19 cellular contexts compared by ENCODE assay signal in genomic region chr1:11946647-11947046, GRCh38. TPM values are rescaled to one million over a fixed set of nuclear protein-coding genes. Genes with fewer than 3 reads are reported as not detected.
A peak's percentile ranks its signal among the peaks of the same experiment; 100 is the strongest.
DNase-seq lines count a peak whose midpoint lies in the region; TF ChIP-seq lines count a peak whose summit lies in the region.
"Had no signal": no experiment of that assay in that cellular context is flagged by ENCODE, and none has a peak within 500 bp of the region (broad histone marks: within the 10 kb centered on the region; RNA-seq: fewer than 3 reads in every experiment).

No MANE protein-coding gene starts in this region.

- no peaks in the 10 kb centered on the region for H3K4me1 Mint-ChIP-seq in chondrocyte (ENCODE audit: low read depth)
- peaks cover 5% of the 10 kb centered on the region for H3K4me1 Mint-ChIP-seq in neural crest cell
- H3K4me1 Mint-ChIP-seq: CD4-positive, alpha-beta memory T cell had no signal

- no peak for TF ChIP-seq CTCF in chondrocyte (IDR thresholded peaks at IDR 0.05)
- no peak for TF ChIP-seq CTCF in neural crest cell (conservative IDR thresholded peaks at IDR 0.05)

- peak overlapping the region; percentile 19 for H3K27ac Mint-ChIP-seq in chondrocyte (ENCODE audit: unreplicated experiment)
- H3K27ac Mint-ChIP-seq in neural crest cell (ENCODE audit: unreplicated experiment), result peak overlapping the region; percentile 10
- H3K27ac Mint-ChIP-seq: CD4-positive, alpha-beta memory T cell had no signal

- H3K4me3 Mint-ChIP-seq in chondrocyte (ENCODE audit: unreplicated experiment), result no peak overlapping the region
- no peak overlapping the region for H3K4me3 Mint-ChIP-seq in neural crest cell
- H3K4me3 Mint-ChIP-seq: CD4-positive, alpha-beta memory T cell; H9 had no signal

- intact Hi-C loops in posterior cingulate gyrus (cut with DNase I), result no loop called here

- H3K27me3 Mint-ChIP-seq in chondrocyte (ENCODE audit: low read depth) (no peaks in the 10 kb centered on the region), neural crest cell (ENCODE audit: low read depth) (no peaks in the 10 kb centered on the region)
- H3K27me3 Mint-ChIP-seq: CD4-positive, alpha-beta memory T cell had no signal

- H3K36me3 Mint-ChIP-seq in chondrocyte (ENCODE audit: low read depth), result peaks cover 24% of the 10 kb centered on the region
- H3K36me3 Mint-ChIP-seq in neural crest cell (ENCODE audit: low read depth), result peaks cover 12% of the 10 kb centered on the region
- H3K36me3 Mint-ChIP-seq: CD4-positive, alpha-beta memory T cell had no signal

- DNase-seq in DMS79 (lab: John Stamatoyannopoulos, UW) (peak; percentile 6), DMS79 treated with DMSO at 0.1 percent for 48 hours (lab: John Stamatoyannopoulos, UW) (no peak), MV-4-11 (lab: John Stamatoyannopoulos, UW) (peak; percentile 42), chondrocyte (ENCODE audit: low spot score) (no peak), neural crest cell (ENCODE audit: low read depth, low spot score) (no peak), NCI-H2227 treated with DMSO at 0.1 percent for 48 hours (lab: John Stamatoyannopoulos, UW) (no peak), posterior cingulate gyrus (no peak), islet precursor cell (no peak)
- DNase-seq: 8988T; CD4-positive, alpha-beta memory T cell; H9; KG1; NCI-H1105 treated with DMSO at 0.1 percent for 48 hours; NCI-H187; NCI-H446; NK-92 treated with Interleukin-12 subunit alpha and Interleukin-12 subunit beta, amount 100 ng/mL, for 24 hours; OCI-M1; RPMI8226; SIG-M5 had no signal

- H3K9me3 Mint-ChIP-seq in chondrocyte (ENCODE audit: low read depth) (no peaks in the 10 kb centered on the region), neural crest cell (no peaks in the 10 kb centered on the region)
- H3K9me3 Mint-ChIP-seq: CD4-positive, alpha-beta memory T cell had no signal

RNA-seq across cellular contexts. Expression of gene PLOD1, which starts 12.1 kb away (rescaled TPM):
- total RNA-seq in chondrocyte (344 to 509 TPM (median 477 TPM) in 3 replicates), neural crest cell (58.7 and 62.6 TPM in 2 replicates)

RNA-seq across cellular contexts. Expression of gene KIAA2013, which starts 20.4 kb away (rescaled TPM):
- total RNA-seq in chondrocyte (46.3 to 51.4 TPM (median 47.6 TPM) in 3 replicates), neural crest cell (35.0 and 39.4 TPM in 2 replicates)

RNA-seq across cellular contexts. Expression of gene MFN2, which starts 33.6 kb away (rescaled TPM):
- total RNA-seq in chondrocyte, result 53.1 to 68.8 TPM (median 56.6 TPM) in 3 replicates
- total RNA-seq in neural crest cell, result 78.9 and 80.1 TPM in 2 replicates

Comparison
In these comparisons a context has a peak if more than half of its experiments do, and no peak if none do; other contexts are left out.
1. DNase-seq: peak in DMS79 (single experiment) and MV-4-11 (single experiment); none in DMS79 treated with DMSO at 0.1 percent for 48 hours (single experiment), chondrocyte (single experiment), neural crest cell (single experiment), NCI-H2227 treated with DMSO at 0.1 percent for 48 hours (single experiment), posterior cingulate gyrus (0 of 10) and islet precursor cell (single experiment).